ENCODE assay signal across 8 cellular contexts in genomic region chr6:14638932-14639875, GRCh38.
DNase-seq lines count a peak whose midpoint lies in the region; ATAC-seq and TF ChIP-seq lines count a peak whose summit lies in the region.

No MANE protein-coding gene starts in this region.

- ATAC-seq in heart right ventricle (peak; percentile 91 to 96 (median 94)), HG02798 (IDR thresholded peaks at IDR 0.05; ENCODE audit: poor library complexity, unreplicated experiment) (no peak)
- peak; percentile 80 for ATAC-seq in stimulated activated memory B cell treated with anti-CD40 and anti-IgM and Interleukin-4, amounts not matched to agents 10 μg/mL and 1 μg/mL and 100 μg/mL, for 72 hours

- H3K27ac ChIP-seq in heart right ventricle = peak overlapping the region; percentile 48 to 90 (median 79)

- DNase-seq in Daoy (ENCODE audit: low read depth) (peak; percentile 37), UCSD-AML1 (lab: John Stamatoyannopoulos, UW; ENCODE audit: unreplicated experiment) (peak; percentile 42), heart right ventricle (peak; percentile 67 to 79), T-helper 1 cell (no peak)
- no peak for DNase-seq in effector CD4-positive, alpha-beta T cell

- H3K27me3 ChIP-seq in heart right ventricle = no peaks in the 10 kb centered on the region

- H3K27me3 Mint-ChIP-seq in IgD-negative memory B cell = peaks cover 1% of the 10 kb centered on the region
- no peaks in the 10 kb centered on the region for H3K27me3 Mint-ChIP-seq in stimulated activated memory B cell treated with anti-CD40 and anti-IgM and Interleukin-4, amounts not matched to agents 10 μg/mL and 1 μg/mL and 100 μg/mL, for 72 hours

- peaks cover 63 to 74% (median 72%) of the 10 kb centered on the region in 3 donors for H3K4me1 Mint-ChIP-seq in IgD-negative memory B cell
- H3K4me1 Mint-ChIP-seq in stimulated activated memory B cell treated with anti-CD40 and anti-IgM and Interleukin-4, amounts not matched to agents 10 μg/mL and 1 μg/mL and 100 μg/mL, for 72 hours = peaks cover 83% of the 10 kb centered on the region

- H3K9me3 ChIP-seq in heart right ventricle = no peaks in the 10 kb centered on the region

- no peaks in the 10 kb centered on the region for H3K36me3 Mint-ChIP-seq in IgD-negative memory B cell
- no peaks in the 10 kb centered on the region for H3K36me3 Mint-ChIP-seq in stimulated activated memory B cell treated with anti-CD40 and anti-IgM and Interleukin-4, amounts not matched to agents 10 μg/mL and 1 μg/mL and 100 μg/mL, for 72 hours

- 2% methylated on average over 13 of the region's 13 CpGs for WGBS in heart right ventricle, 2 donors

- no peaks in the 10 kb centered on the region for H3K36me3 ChIP-seq in heart right ventricle

- peak overlapping the region in 9 of 10 donors; percentile 7 to 45 (median 35) for H3K4me3 ChIP-seq in heart right ventricle

- no peaks in the 10 kb centered on the region for H3K9me3 Mint-ChIP-seq in IgD-negative memory B cell
- H3K9me3 Mint-ChIP-seq in stimulated activated memory B cell treated with anti-CD40 and anti-IgM and Interleukin-4, amounts not matched to agents 10 μg/mL and 1 μg/mL and 100 μg/mL, for 72 hours = no peaks in the 10 kb centered on the region

- peak overlapping the region; percentile 76 to 95 (median 89) for H3K4me3 Mint-ChIP-seq in IgD-negative memory B cell
- peak overlapping the region; percentile 86 for H3K4me3 Mint-ChIP-seq in stimulated activated memory B cell treated with anti-CD40 and anti-IgM and Interleukin-4, amounts not matched to agents 10 μg/mL and 1 μg/mL and 100 μg/mL, for 72 hours

- H3K4me1 ChIP-seq in heart right ventricle = peaks cover 0 to 67% (median 35%) of the 10 kb centered on the region in 9 donors

- TF ChIP-seq CTCF in heart right ventricle (IDR thresholded peaks at IDR 0.05) = peak in 5 of 9 donors; percentile 8 to 30 (median 20)

- intact Hi-C loops in heart right ventricle (cut with DNase I) = loop anchor here in 2 of 10 donors (5.0 to 10.0 kb wide), 4 partner anchors 68 to 424 kb away; no protein-coding TSS in a partner anchor

- peak overlapping the region; percentile 87 to 96 (median 94) for H3K27ac Mint-ChIP-seq in IgD-negative memory B cell
- H3K27ac Mint-ChIP-seq in stimulated activated memory B cell treated with anti-CD40 and anti-IgM and Interleukin-4, amounts not matched to agents 10 μg/mL and 1 μg/mL and 100 μg/mL, for 72 hours = peak overlapping the region; percentile 97

Comparison
In these comparisons a context has a peak if more than half of its experiments do, and no peak if none do; other contexts are left out.
1. DNase-seq: peak in Daoy (single experiment), UCSD-AML1 (single experiment) and heart right ventricle (2 of 2); none in effector CD4-positive, alpha-beta T cell (single experiment) and T-helper 1 cell (0 of 5).